In genomic region chr20:62778058-62778457, GRCh38 we compare ENCODE assay signal across 1 cellular context.
TF ChIP-seq lines count a peak whose summit lies in the region.

No MANE protein-coding gene starts in this region.

TF ChIP-seq in HepG2, 621 proteins besides CTCF, POLR2A, EP300 and RAD21:
- no peak for TF ChIP-seq NAIF1 (CRISPR knock-in tag; IDR thresholded peaks at IDR 0.05; ENCODE audit: borderline replicate concordance)
- no peak for TF ChIP-seq SCMH1 (CRISPR knock-in tag; IDR thresholded peaks at IDR 0.05; ENCODE audit: borderline replicate concordance)
- TF ChIP-seq ZBTB14 (CRISPR knock-in tag; IDR thresholded peaks at IDR 0.05), result no peak
- no peak for TF ChIP-seq RFXANK (CRISPR knock-in tag; IDR thresholded peaks at IDR 0.05)
- no peak for TF ChIP-seq ZNF20 (CRISPR knock-in tag; IDR thresholded peaks at IDR 0.05)
- TF ChIP-seq ZNF383 (CRISPR knock-in tag; IDR thresholded peaks at IDR 0.05; ENCODE audit: borderline replicate concordance), result no peak
- no peak for TF ChIP-seq ELF4 (CRISPR knock-in tag; IDR thresholded peaks at IDR 0.05; ENCODE audit: borderline replicate concordance)
- no peak for TF ChIP-seq ZNF720 (CRISPR knock-in tag; IDR thresholded peaks at IDR 0.05)
- TF ChIP-seq, protein P1, sequence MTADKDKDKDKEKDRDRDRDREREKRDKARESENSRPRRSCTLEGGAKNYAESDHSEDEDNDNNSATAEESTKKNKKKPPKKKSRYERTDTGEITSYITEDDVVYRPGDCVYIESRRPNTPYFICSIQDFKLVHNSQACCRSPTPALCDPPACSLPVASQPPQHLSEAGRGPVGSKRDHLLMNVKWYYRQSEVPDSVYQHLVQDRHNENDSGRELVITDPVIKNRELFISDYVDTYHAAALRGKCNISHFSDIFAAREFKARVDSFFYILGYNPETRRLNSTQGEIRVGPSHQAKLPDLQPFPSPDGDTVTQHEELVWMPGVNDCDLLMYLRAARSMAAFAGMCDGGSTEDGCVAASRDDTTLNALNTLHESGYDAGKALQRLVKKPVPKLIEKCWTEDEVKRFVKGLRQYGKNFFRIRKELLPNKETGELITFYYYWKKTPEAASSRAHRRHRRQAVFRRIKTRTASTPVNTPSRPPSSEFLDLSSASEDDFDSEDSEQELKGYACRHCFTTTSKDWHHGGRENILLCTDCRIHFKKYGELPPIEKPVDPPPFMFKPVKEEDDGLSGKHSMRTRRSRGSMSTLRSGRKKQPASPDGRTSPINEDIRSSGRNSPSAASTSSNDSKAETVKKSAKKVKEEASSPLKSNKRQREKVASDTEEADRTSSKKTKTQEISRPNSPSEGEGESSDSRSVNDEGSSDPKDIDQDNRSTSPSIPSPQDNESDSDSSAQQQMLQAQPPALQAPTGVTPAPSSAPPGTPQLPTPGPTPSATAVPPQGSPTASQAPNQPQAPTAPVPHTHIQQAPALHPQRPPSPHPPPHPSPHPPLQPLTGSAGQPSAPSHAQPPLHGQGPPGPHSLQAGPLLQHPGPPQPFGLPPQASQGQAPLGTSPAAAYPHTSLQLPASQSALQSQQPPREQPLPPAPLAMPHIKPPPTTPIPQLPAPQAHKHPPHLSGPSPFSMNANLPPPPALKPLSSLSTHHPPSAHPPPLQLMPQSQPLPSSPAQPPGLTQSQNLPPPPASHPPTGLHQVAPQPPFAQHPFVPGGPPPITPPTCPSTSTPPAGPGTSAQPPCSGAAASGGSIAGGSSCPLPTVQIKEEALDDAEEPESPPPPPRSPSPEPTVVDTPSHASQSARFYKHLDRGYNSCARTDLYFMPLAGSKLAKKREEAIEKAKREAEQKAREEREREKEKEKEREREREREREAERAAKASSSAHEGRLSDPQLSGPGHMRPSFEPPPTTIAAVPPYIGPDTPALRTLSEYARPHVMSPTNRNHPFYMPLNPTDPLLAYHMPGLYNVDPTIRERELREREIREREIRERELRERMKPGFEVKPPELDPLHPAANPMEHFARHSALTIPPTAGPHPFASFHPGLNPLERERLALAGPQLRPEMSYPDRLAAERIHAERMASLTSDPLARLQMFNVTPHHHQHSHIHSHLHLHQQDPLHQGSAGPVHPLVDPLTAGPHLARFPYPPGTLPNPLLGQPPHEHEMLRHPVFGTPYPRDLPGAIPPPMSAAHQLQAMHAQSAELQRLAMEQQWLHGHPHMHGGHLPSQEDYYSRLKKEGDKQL (CRISPR knock-in tag; IDR thresholded peaks at IDR 0.05; ENCODE audit: low read depth), result no peak
- 0 out of 2 replicates have a peak, but pooled peaks have one; percentile 67 for TF ChIP-seq EED (CRISPR knock-in tag; IDR thresholded peaks at IDR 0.05)
- TF ChIP-seq EZH2 (conservative IDR thresholded peaks at IDR 0.05; ENCODE audit: low read depth, low read length), result no peak
- 0 out of 2 replicates have a peak, but pooled peaks have one; percentile 1 for TF ChIP-seq WIZ (CRISPR knock-in tag; IDR thresholded peaks at IDR 0.05)
- no peak for TF ChIP-seq SMARCC2 (IDR thresholded peaks at IDR 0.05)
- TF ChIP-seq ZNF282 (IDR thresholded peaks at IDR 0.05; ENCODE audit: partially characterized antibody), result no peak
- TF ChIP-seq ZNF432 (CRISPR knock-in tag; IDR thresholded peaks at IDR 0.05; ENCODE audit: borderline replicate concordance), result no peak
- no peak for TF ChIP-seq ZNF143 (CRISPR knock-in tag; IDR thresholded peaks at IDR 0.05)
- no peak for TF ChIP-seq RFXAP (CRISPR knock-in tag; IDR thresholded peaks at IDR 0.05; ENCODE audit: borderline replicate concordance)
- TF ChIP-seq ZNF263 (CRISPR knock-in tag; IDR thresholded peaks at IDR 0.05), result no peak
- no peak for TF ChIP-seq IRX3 (CRISPR knock-in tag; IDR thresholded peaks at IDR 0.05; ENCODE audit: borderline replicate concordance, low read depth)
- TF ChIP-seq ZFP36 (IDR thresholded peaks at IDR 0.05; ENCODE audit: borderline replicate concordance, low read depth, low read length, partially characterized antibody), result peak; percentile 74
- TF ChIP-seq, protein P2, sequence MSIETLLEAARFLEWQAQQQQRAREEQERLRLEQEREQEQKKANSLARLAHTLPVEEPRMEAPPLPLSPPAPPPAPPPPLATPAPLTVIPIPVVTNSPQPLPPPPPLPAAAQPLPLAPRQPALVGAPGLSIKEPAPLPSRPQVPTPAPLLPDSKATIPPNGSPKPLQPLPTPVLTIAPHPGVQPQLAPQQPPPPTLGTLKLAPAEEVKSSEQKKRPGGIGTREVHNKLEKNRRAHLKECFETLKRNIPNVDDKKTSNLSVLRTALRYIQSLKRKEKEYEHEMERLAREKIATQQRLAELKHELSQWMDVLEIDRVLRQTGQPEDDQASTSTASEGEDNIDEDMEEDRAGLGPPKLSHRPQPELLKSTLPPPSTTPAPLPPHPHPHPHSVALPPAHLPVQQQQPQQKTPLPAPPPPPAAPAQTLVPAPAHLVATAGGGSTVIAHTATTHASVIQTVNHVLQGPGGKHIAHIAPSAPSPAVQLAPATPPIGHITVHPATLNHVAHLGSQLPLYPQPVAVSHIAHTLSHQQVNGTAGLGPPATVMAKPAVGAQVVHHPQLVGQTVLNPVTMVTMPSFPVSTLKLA (IDR thresholded peaks at IDR 0.05), result no peak
- TF ChIP-seq ZSCAN22 (CRISPR knock-in tag; IDR thresholded peaks at IDR 0.05), result peak; percentile 100
- no peak for TF ChIP-seq ZNF598 (CRISPR knock-in tag; IDR thresholded peaks at IDR 0.05; ENCODE audit: borderline replicate concordance)
